In genomic region chr11:46075928-46076327, GRCh38 we compare ENCODE assay signal across 1 cellular context.
TF ChIP-seq lines count a peak whose summit lies in the region.

No MANE protein-coding gene starts in this region.

TF ChIP-seq in GM23338, 12 proteins besides CTCF, POLR2A, EP300 and RAD21 (continued from another document):
- no peak for TF ChIP-seq ZNF462 (CRISPR knock-in tag; IDR thresholded peaks at IDR 0.05)
